24 cellular contexts compared by ENCODE assay signal in the genomic region with DNA sequence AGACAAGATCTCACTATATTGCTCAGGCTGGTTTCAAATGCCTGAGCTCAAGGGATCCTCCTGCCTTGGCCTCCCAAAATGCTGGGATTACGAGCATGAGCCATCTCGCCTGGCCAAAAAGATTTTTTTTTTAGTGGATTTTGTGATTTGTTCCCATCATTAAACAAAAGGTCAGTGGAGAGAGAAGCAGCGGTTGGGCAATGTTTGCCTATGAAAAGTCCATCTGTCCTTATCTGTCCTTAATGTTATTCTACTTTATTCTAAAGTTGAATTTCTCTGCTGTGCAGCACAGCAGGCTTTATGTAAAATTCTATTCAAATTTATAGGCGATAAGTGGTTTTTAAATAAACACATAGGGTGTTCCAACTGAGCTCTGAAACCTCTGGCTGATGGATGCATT. TPM values are rescaled to one million over a fixed set of nuclear protein-coding genes. Genes with fewer than 3 reads are reported as not detected.
"Had no signal": no experiment of that assay in that cellular context is flagged by ENCODE, and none has a peak within 500 bp of the region (broad histone marks: within the 10 kb centered on the region; RNA-seq: fewer than 3 reads in every experiment).

No MANE protein-coding gene starts in this region.

- ATAC-seq: K562 had no signal

- H3K27me3 ChIP-seq: SJSA1 had no signal

- H3K36me3 ChIP-seq: SJSA1 had no signal

- H3K9me3 Mint-ChIP-seq: IgD-negative memory B cell had no signal

- H3K36me3 Mint-ChIP-seq: IgD-negative memory B cell had no signal

- DNase-seq: Kasumi-1, MM.1S, NCI-H1092 treated with DMSO at 0.1 percent for 48 hours, NCI-H1436, NCI-H1694 treated with DMSO at 0.1 percent for 48 hours, NCI-H1930, NCI-H2081, NCI-H2107, NCI-H2171, NCI-H226, NCI-H446, NCI-H510A, NCI-H524 treated with DMSO at 0.1 percent for 48 hours, NCI-H774, Right ventricle myocardium superior, RPMI8226, SIG-M5 had no signal

- H3K4me3 ChIP-seq: K562, SJSA1, SK-N-MC had no signal

- H3K27ac Mint-ChIP-seq: IgD-negative memory B cell had no signal

- H3K4me2 ChIP-seq: KMS-11 had no signal

- H3K9ac ChIP-seq: KMS-11 had no signal

- H3K27ac ChIP-seq: KMS-11, SJSA1, SK-N-MC had no signal

- H3K4me3 Mint-ChIP-seq: IgD-negative memory B cell had no signal

- H3K9me3 ChIP-seq: SJSA1 had no signal

RNA-seq across cellular contexts. Expression of gene HCAR2, which starts 18.9 kb away (rescaled TPM):
- total RNA-seq: HT1080, K562, M059J, SJSA1 had no signal

RNA-seq across cellular contexts. Expression of gene HCAR3, which starts 32.3 kb away (rescaled TPM):
- total RNA-seq: HT1080, K562, M059J, Right ventricle myocardium superior, SJSA1 had no signal

RNA-seq across cellular contexts. Expression of gene HCAR1, which starts 46.3 kb away (rescaled TPM):
- total RNA-seq: K562, M059J, SJSA1 had no signal
